ENCODE assay signal across 24 cellular contexts in the genomic region with DNA sequence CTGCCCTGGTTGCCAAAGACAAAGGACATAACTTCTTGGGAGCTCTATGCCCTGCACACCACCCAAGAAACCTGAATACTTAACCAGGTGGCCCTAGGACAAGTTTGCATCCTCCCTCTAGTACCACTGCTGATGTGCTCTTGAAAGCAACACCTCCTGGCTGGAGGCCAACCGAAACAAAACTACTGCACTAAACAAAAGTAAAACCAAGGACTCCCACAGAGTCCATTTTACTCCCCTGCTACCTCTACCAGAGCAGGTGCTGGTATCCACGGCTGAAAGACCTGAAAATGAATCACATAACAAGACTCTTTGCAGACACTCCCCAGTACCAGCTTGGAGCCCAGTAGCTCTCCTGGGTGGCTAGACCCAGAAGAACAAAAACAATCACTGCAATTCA.
DNase-seq lines count a peak whose midpoint lies in the region; ATAC-seq, FAIRE-seq and TF ChIP-seq lines count a peak whose summit lies in the region.
"Had no signal": no experiment of that assay in that cellular context is flagged by ENCODE, and none has a peak within 500 bp of the region (broad histone marks: within the 10 kb centered on the region; RNA-seq: fewer than 3 reads in every experiment).

No MANE protein-coding gene starts in this region.

- TF ChIP-seq RAD21 in GM12878 (IDR thresholded peaks at IDR 0.05; ENCODE audit: insufficient read depth, low read depth, low read length), result no peak

- H3K9ac ChIP-seq in KMS-11 (peak overlapping the region; percentile 23; the same call in 1 of the 2 replicates), GM12878 (ENCODE audit: control insufficient read depth, insufficient read depth, low read length) (no peak overlapping the region)
- H3K9ac ChIP-seq: SK-N-SH had no signal

- no peak for TF ChIP-seq POLR2A in GM12878 (IDR thresholded peaks at IDR 0.05; ENCODE audit: low read depth, low read length)

- intact Hi-C loops in GM12878 (cut with micrococcal nuclease; ENCODE audit: unreplicated experiment), result no loop called here

- no peak for TF ChIP-seq EP300 in GM12878 (IDR thresholded peaks at IDR 0.05; ENCODE audit: borderline replicate concordance in 1 of 2, control insufficient read depth in 1 of 2, low read depth in 2 of 2, low read length in 2 of 2)

- RAD21 ChIA-PET in GM12878 (lab: Charles Lee; ENCODE audit: unreplicated experiment), result no interaction called here

- 18% methylated on average over 2 of the region's 2 CpGs for WGBS in GM12878 (ENCODE audit: insufficient coverage, insufficient replicate concordance, low lambda C conversion rate, missing lambda C conversion rate)

- H3K79me2 ChIP-seq in KMS-11 (ENCODE audit: insufficient read depth, low read depth) (no peaks in the 10 kb centered on the region), GM12878 (ENCODE audit: control insufficient read depth, insufficient read depth, low read length) (no peaks in the 10 kb centered on the region)

- H3K27me3 ChIP-seq in KMS-11 (ENCODE audit: insufficient read depth, low read depth), result no peaks in the 10 kb centered on the region
- H3K27me3 ChIP-seq in GM12878 (replicated peaks in 1 of 2; ENCODE audit: control insufficient read depth in 2 of 2, insufficient read depth in 2 of 2, low read length in 1 of 2), result no peaks in the 10 kb centered on the region
- H3K27me3 ChIP-seq: Peyer's patch had no signal

- no peak overlapping the region for H3K4me3 ChIP-seq in KMS-11 (IDR thresholded peaks at IDR 0.05; ENCODE audit: insufficient read depth, low read depth, low read length)
- H3K4me3 ChIP-seq in GM12878, result no peak overlapping the region
- H3K4me3 ChIP-seq: GM23338, Peyer's patch had no signal

- ATAC-seq in GM12878, result no peak
- ATAC-seq: GM23338 had no signal

- H3K36me3 ChIP-seq in KMS-11 (ENCODE audit: insufficient read depth) (no peaks in the 10 kb centered on the region), GM12878 (ENCODE audit: control insufficient read depth in 2 of 2, insufficient read depth in 2 of 2, low read length in 1 of 2) (no peaks in the 10 kb centered on the region)
- H3K36me3 ChIP-seq: Peyer's patch had no signal

- no peak for FAIRE-seq in GM12878 (lab: Jason Lieb, UNC)

- TF ChIP-seq CTCF in KMS-11 (conservative IDR thresholded peaks at IDR 0.05; ENCODE audit: low read depth, low read length), result no peak
- TF ChIP-seq CTCF in GM12878 (IDR thresholded peaks at IDR 0.05 in 2 of 3, conservative IDR thresholded peaks at IDR 0.05 in 1 of 3; ENCODE audit: control insufficient read depth in 2 of 3, extremely low read depth in 1 of 3, insufficient read depth in 1 of 3, low read depth in 3 of 3, low read length in 3 of 3), result no peak

- peaks cover 18% of the 10 kb centered on the region for H3K4me1 ChIP-seq in KMS-11 (ENCODE audit: low read depth, poor library complexity, severe bottlenecking)
- H3K4me1 ChIP-seq in GM12878 (ENCODE audit: control insufficient read depth, insufficient read depth, low read length), result no peaks in the 10 kb centered on the region
- H3K4me1 ChIP-seq: Peyer's patch had no signal

- BruUV-seq in GM12878 (replicated peaks; lab: Mats Ljungman, UMichigan), result no TSS peak

- SMC1A ChIA-PET in GM12878 (lab: Charles Lee; ENCODE audit: uncharacterized antibody, unreplicated experiment), result no interaction called here

- H4K20me1 ChIP-seq in KMS-11 (ENCODE audit: insufficient read depth) (no peaks in the 10 kb centered on the region), GM12878 (ENCODE audit: control insufficient read depth, insufficient read depth) (no peaks in the 10 kb centered on the region)

- H3K9me3 ChIP-seq in GM12878 (replicated peaks; ENCODE audit: control insufficient read depth, insufficient read depth, low read length), result no peaks in the 10 kb centered on the region
- H3K9me3 ChIP-seq: Peyer's patch, SK-N-SH had no signal

- in situ Hi-C loops in GM12878 (cut with MboI), result no loop called here

- POLR2A ChIA-PET in GM12878 (lab: Charles Lee), result no interaction called here

- peak in 2 of 3 experiments; percentile 9 to 62 for DNase-seq in NCI-H1417 (lab: John Stamatoyannopoulos, UW)
- DNase-seq in NCI-H1417 treated with DMSO at 0.1 percent for 48 hours (lab: John Stamatoyannopoulos, UW), result no peak
- DNase-seq in NCI-H510A treated with DMSO at 0.1 percent for 48 hours (lab: John Stamatoyannopoulos, UW), result peak; percentile 56
- peak; percentile 7 for DNase-seq in GM12878 (ENCODE audit: low read depth, low spot score)
- no peak for DNase-seq in dermis blood vessel endothelial cell
- DNase-seq in LoVo (ENCODE audit: low spot score), result no peak
- DNase-seq: DMS53, H9, HFFc6, IMR-90, KG1, NCI-H1092, NCI-H1694, NCI-H2029 treated with DMSO at 0.1 percent for 48 hours, NCI-H226, NCI-H524, OCI-M1, Peyer's patch, SIG-M5, SK-N-SH, SW 1271, T-helper 9 cell had no signal

- H3K4me2 ChIP-seq in KMS-11 (no peak overlapping the region; the same call in 1 of the 2 replicates), GM12878 (ENCODE audit: control insufficient read depth, insufficient read depth) (no peak overlapping the region)
- H3K4me2 ChIP-seq: GM23338, SK-N-SH had no signal

- CTCF ChIA-PET in GM12878 (lab: Yijun Ruan, JAX), result no interaction called here

- no peak overlapping the region; the same call in 1 of the 2 replicates for H3K27ac ChIP-seq in KMS-11
- no peak overlapping the region for H3K27ac ChIP-seq in GM12878 (ENCODE audit: control insufficient read depth, insufficient read depth)
- H3K27ac ChIP-seq: Peyer's patch had no signal

- H2AFZ ChIP-seq in KMS-11 (ENCODE audit: low read depth), result peak overlapping the region; percentile 65
- H2AFZ ChIP-seq in GM12878 (ENCODE audit: control insufficient read depth, low read depth, low read length), result no peak overlapping the region
- H2AFZ ChIP-seq: GM23338 had no signal

TF ChIP-seq in GM12878, 131 proteins besides CTCF, POLR2A, EP300 and RAD21:
- no peak for TF ChIP-seq ZNF622 (IDR thresholded peaks at IDR 0.05)
- no peak for TF ChIP-seq NFXL1 (IDR thresholded peaks at IDR 0.05; ENCODE audit: borderline replicate concordance)

Comparison
In these comparisons a context has a peak if more than half of its experiments do, and no peak if none do; other contexts are left out.
1. DNase-seq: peak in NCI-H1417 (2 of 3), NCI-H510A treated with DMSO at 0.1 percent for 48 hours (single experiment) and GM12878 (single experiment); none in NCI-H1417 treated with DMSO at 0.1 percent for 48 hours (single experiment), dermis blood vessel endothelial cell (single experiment) and LoVo (single experiment).